ENCODE assay signal across 8 cellular contexts in the genomic region with DNA sequence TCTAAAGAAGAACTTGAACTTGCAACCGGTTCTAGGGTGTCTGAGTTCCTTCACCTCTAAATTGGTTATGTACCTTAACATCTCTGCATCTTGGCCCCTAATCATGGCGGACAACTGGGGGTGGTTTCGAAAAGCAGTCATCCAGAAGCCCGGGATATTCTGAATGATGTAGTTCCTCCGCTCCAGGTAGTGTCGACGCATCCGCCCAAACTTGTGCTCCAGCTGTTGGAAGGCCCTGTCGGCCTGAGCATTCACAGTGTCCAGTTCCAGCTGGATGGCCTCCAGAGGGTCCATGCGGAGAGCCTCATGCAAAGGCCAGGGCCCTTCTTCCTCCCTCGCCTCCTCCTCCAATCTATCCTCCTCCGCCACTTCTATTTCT. TPM values are rescaled to one million over a fixed set of nuclear protein-coding genes. Genes with fewer than 3 reads are reported as not detected.
A peak's percentile ranks its signal among the peaks of the same experiment; 100 is the strongest.
DNase-seq lines count a peak whose midpoint lies in the region; ATAC-seq and TF ChIP-seq lines count a peak whose summit lies in the region.

No MANE protein-coding gene starts in this region.

- DNase-seq in CD8-positive, alpha-beta T cell = peak in 3 of 7 experiments; percentile 6 to 18 (median 10)
- peak; percentile 76 for DNase-seq in left ventricle myocardium superior
- peak; percentile 88 for DNase-seq in sigmoid colon

- WGBS in sigmoid colon, 2 donors = 3 to 13% methylated on average over 12 of the region's 12 CpGs

- H3K27ac ChIP-seq in CD8-positive, alpha-beta T cell (ENCODE audit: low read depth, low read length) = peak overlapping the region; percentile 100
- peak overlapping the region; percentile 98 to 100 (median 99) for H3K27ac ChIP-seq in sigmoid colon

- peaks cover 56% of the 10 kb centered on the region for H3K36me3 Mint-ChIP-seq in CD8-positive, alpha-beta T cell
- peaks cover 62% of the 10 kb centered on the region for H3K36me3 Mint-ChIP-seq in activated T-helper 17 cell treated with anti-CD3 and anti-CD28 coated beads, Interleukin-2, amount 50 U/mL, for 72 hours (ENCODE audit: low read depth)

- H3K27me3 Mint-ChIP-seq in CD8-positive, alpha-beta T cell (ENCODE audit: low read depth) = no peaks in the 10 kb centered on the region
- H3K27me3 Mint-ChIP-seq in activated T-helper 17 cell treated with anti-CD3 and anti-CD28 coated beads, Interleukin-2, amount 50 U/mL, for 72 hours = no peaks in the 10 kb centered on the region

- H3K27ac Mint-ChIP-seq in CD8-positive, alpha-beta T cell = peak overlapping the region; percentile 99
- peak overlapping the region; percentile 100 for H3K27ac Mint-ChIP-seq in activated T-helper 17 cell treated with anti-CD3 and anti-CD28 coated beads, Interleukin-2, amount 50 U/mL, for 72 hours

- peaks cover 13% of the 10 kb centered on the region for H3K36me3 ChIP-seq in CD8-positive, alpha-beta T cell (ENCODE audit: insufficient read depth, low read length)
- peaks cover 0 to 11% (median 4%) of the 10 kb centered on the region in 4 donors for H3K36me3 ChIP-seq in sigmoid colon

- H3K4me1 ChIP-seq in CD8-positive, alpha-beta T cell (ENCODE audit: insufficient read depth, low read length) = peaks cover 60% of the 10 kb centered on the region
- peaks cover 0 to 61% (median 51%) of the 10 kb centered on the region in 4 donors for H3K4me1 ChIP-seq in sigmoid colon

- TF ChIP-seq CTCF in CD8-positive, alpha-beta T cell (IDR thresholded peaks at IDR 0.05) = no peak
- TF ChIP-seq CTCF in sigmoid colon (IDR thresholded peaks at IDR 0.05) = no peak

- CTCF ChIA-PET in CD8-positive, alpha-beta T cell (lab: Charles Lee) = interaction anchor here (1.2 to 3.0 kb wide), 3 partner anchors 8 to 11 kb away, joined by 3 to 12 read pairs (median 11); no protein-coding TSS in a partner anchor

- peak; percentile 0 for ATAC-seq in CD8-positive, alpha-beta T cell
- peak; percentile 1 for ATAC-seq in HG03039 (IDR thresholded peaks at IDR 0.05; ENCODE audit: unreplicated experiment)
- peak; percentile 8 for ATAC-seq in activated T-helper 17 cell treated with anti-CD3 and anti-CD28 coated beads, Interleukin-2, amount 50 U/mL, for 72 hours (replicated peaks)
- ATAC-seq in left ventricle myocardium superior = peak; percentile 61
- no peak for ATAC-seq in HG03469 (IDR thresholded peaks at IDR 0.05; ENCODE audit: unreplicated experiment)
- no peak for ATAC-seq in HG03460 (IDR thresholded peaks at IDR 0.05; ENCODE audit: unreplicated experiment)
- ATAC-seq in activated CD4-positive, CD25-positive, alpha-beta regulatory T cell treated with anti-CD3 and anti-CD28 coated beads, Interleukin-2, amount 50 U/mL, for 24 hours = no peak

- no peak for TF ChIP-seq EP300 in sigmoid colon (IDR thresholded peaks at IDR 0.05)

- peaks cover 65% of the 10 kb centered on the region for H3K4me1 Mint-ChIP-seq in CD8-positive, alpha-beta T cell (ENCODE audit: low read depth)
- peaks cover 24% of the 10 kb centered on the region for H3K4me1 Mint-ChIP-seq in activated T-helper 17 cell treated with anti-CD3 and anti-CD28 coated beads, Interleukin-2, amount 50 U/mL, for 72 hours

- POLR2A ChIA-PET in CD8-positive, alpha-beta T cell (lab: Charles Lee) = interaction anchor here (1.6 to 5.2 kb wide), 8 partner anchors 10 to 403 kb away, joined by 5 to 52 read pairs (median 12); partner anchors contain the start of genes KPNA5, RWDD1 and TSPYL4

- TF ChIP-seq POLR2A in sigmoid colon (IDR thresholded peaks at IDR 0.05) = no peak

- H3K4me3 Mint-ChIP-seq in CD8-positive, alpha-beta T cell = peak overlapping the region; percentile 97
- peak overlapping the region; percentile 95 for H3K4me3 Mint-ChIP-seq in activated T-helper 17 cell treated with anti-CD3 and anti-CD28 coated beads, Interleukin-2, amount 50 U/mL, for 72 hours

- H3K9me3 ChIP-seq in CD8-positive, alpha-beta T cell (ENCODE audit: low read length) = no peaks in the 10 kb centered on the region
- no peaks in the 10 kb centered on the region for H3K9me3 ChIP-seq in sigmoid colon

- peak overlapping the region; percentile 98 for H3K4me3 ChIP-seq in CD8-positive, alpha-beta T cell (ENCODE audit: low read depth, low read length)
- peak overlapping the region; percentile 87 to 94 (median 92) for H3K4me3 ChIP-seq in sigmoid colon

- H3K9me3 Mint-ChIP-seq in CD8-positive, alpha-beta T cell = no peaks in the 10 kb centered on the region
- H3K9me3 Mint-ChIP-seq in activated T-helper 17 cell treated with anti-CD3 and anti-CD28 coated beads, Interleukin-2, amount 50 U/mL, for 72 hours = no peaks in the 10 kb centered on the region

- no peaks in the 10 kb centered on the region for H3K27me3 ChIP-seq in CD8-positive, alpha-beta T cell (ENCODE audit: insufficient read depth, low read length)
- no peaks in the 10 kb centered on the region for H3K27me3 ChIP-seq in sigmoid colon

- intact Hi-C loops in CD8-positive, alpha-beta T cell (cut with DNase I, micrococcal nuclease) = loop anchor here (1.0 to 10.0 kb wide), 7 partner anchors 10 to 403 kb away; partner anchors contain the start of genes KPNA5 (in 2 of the 2), NT5DC1 (in 2 of the 2), RWDD1 (in 2 of the 2) and TSPYL4 (in 2 of the 2)
- intact Hi-C loops in left ventricle myocardium superior (cut with micrococcal nuclease) (no loop called here), sigmoid colon (cut with DNase I) (loop anchor here (1.0 to 5.0 kb wide), 4 partner anchors 24 to 293 kb away; partner anchors contain the start of genes CALHM5, RWDD1 and TSPYL4)

RNA-seq across cellular contexts. Expression of gene TSPYL1, which starts 0.9 kb away (rescaled TPM):
- 100 to 1,000 TPM; 247 to 248 TPM for total RNA-seq in CD8-positive, alpha-beta T cell
- 10 to 100 TPM; 47.9 to 64.6 TPM for total RNA-seq in activated T-helper 17 cell treated with anti-CD3 and anti-CD28 coated beads, Interleukin-2, amount 50 U/mL, for 72 hours
- total RNA-seq in left ventricle myocardium superior (96.8 TPM), sigmoid colon (10 to 100 TPM; 52.8 to 79.6 (median 65.8) TPM)
- polyA plus RNA-seq in sigmoid colon = 10 to 100 TPM; 24.6 to 39.0 (median 30.1) TPM

RNA-seq across cellular contexts. Expression of gene TSPYL4, which starts 25.0 kb away (rescaled TPM):
- 10 to 100 TPM; 51.0 to 51.6 TPM for total RNA-seq in CD8-positive, alpha-beta T cell
- 10 to 100 TPM; 10.3 to 13.1 TPM for total RNA-seq in activated T-helper 17 cell treated with anti-CD3 and anti-CD28 coated beads, Interleukin-2, amount 50 U/mL, for 72 hours
- total RNA-seq in left ventricle myocardium superior = 29.4 TPM
- total RNA-seq in sigmoid colon = 10 to 100 TPM; 15.1 to 18.5 (median 15.5) TPM
- polyA plus RNA-seq in sigmoid colon = 10 to 100 TPM in 1 of 3 donors, 1 to 10 TPM in 2; 3.0 to 10.4 (median 4.2) TPM

Comparison
In these comparisons a context has a peak if more than half of its experiments do, and no peak if none do; other contexts are left out.
1. ATAC-seq: peak in CD8-positive, alpha-beta T cell (single experiment), HG03039 (single experiment), activated T-helper 17 cell treated with anti-CD3 and anti-CD28 coated beads, Interleukin-2, amount 50 U/mL, for 72 hours (single experiment) and left ventricle myocardium superior (single experiment); none in HG03469 (single experiment), HG03460 (single experiment) and activated CD4-positive, CD25-positive, alpha-beta regulatory T cell treated with anti-CD3 and anti-CD28 coated beads, Interleukin-2, amount 50 U/mL, for 24 hours (0 of 2).